ENCODE assay signal across 16 cellular contexts in genomic region chr11:110089617-110090282, GRCh38. TPM values are rescaled to one million over a fixed set of nuclear protein-coding genes. Genes with fewer than 3 reads are reported as not detected.
DNase-seq lines count a peak whose midpoint lies in the region; ATAC-seq lines count a peak whose summit lies in the region.
"Had no signal": no experiment of that assay in that cellular context is flagged by ENCODE, and none has a peak within 500 bp of the region (broad histone marks: within the 10 kb centered on the region; RNA-seq: fewer than 3 reads in every experiment).

No MANE protein-coding gene starts in this region.

- no peak overlapping the region for H3K4me3 Mint-ChIP-seq in activated T-cell treated with anti-CD3 and anti-CD28 coated beads, Interleukin-2, amount 50 U/mL, for 72 hours
- H3K4me3 Mint-ChIP-seq: CD4-positive, alpha-beta T cell had no signal

- peaks cover 28% of the 10 kb centered on the region for H3K27me3 Mint-ChIP-seq in activated T-cell treated with anti-CD3 and anti-CD28 coated beads, Interleukin-2, amount 50 U/mL, for 72 hours (ENCODE audit: low read depth)

- ATAC-seq in activated T-cell treated with anti-CD3 and anti-CD28 coated beads, Interleukin-2, amount 50 U/mL, for 72 hours (replicated peaks in 1 of 2): peak; percentile 5 to 7
- ATAC-seq in GM21390 (IDR thresholded peaks at IDR 0.05; ENCODE audit: unreplicated experiment): peak; percentile 24
- peak; percentile 44 for ATAC-seq in HG03175 (IDR thresholded peaks at IDR 0.05; ENCODE audit: unreplicated experiment)
- ATAC-seq: K562, left ventricle myocardium superior, pancreas had no signal

- DNase-seq in activated T-cell treated with anti-CD3 and anti-CD28 coated beads, Interleukin-2, amount 50 U/mL, for 72 hours: no peak
- no peak for DNase-seq in activated T-cell treated with anti-CD3 and anti-CD28 coated beads for 4 hours
- DNase-seq in DMS 273 (lab: John Stamatoyannopoulos, UW; ENCODE audit: unreplicated experiment): no peak
- DNase-seq in NCI-H345 (lab: John Stamatoyannopoulos, UW): no peak
- DNase-seq in AML-193 (lab: John Stamatoyannopoulos, UW): no peak
- DNase-seq in effector CD8-positive, alpha-beta T cell (lab: John Stamatoyannopoulos, UW): no peak
- DNase-seq: activated gamma-delta T cell; CD4-positive, alpha-beta T cell; left ventricle myocardium superior; NCI-H2107; NCI-H748 treated with DMSO at 0.1 percent for 48 hours; pancreas; transverse colon had no signal

- H3K27ac Mint-ChIP-seq in activated T-cell treated with anti-CD3 and anti-CD28 coated beads, Interleukin-2, amount 50 U/mL, for 72 hours: no peak overlapping the region
- H3K27ac Mint-ChIP-seq: CD4-positive, alpha-beta T cell had no signal

- H3K36me3 Mint-ChIP-seq in activated T-cell treated with anti-CD3 and anti-CD28 coated beads, Interleukin-2, amount 50 U/mL, for 72 hours (ENCODE audit: insufficient read depth in 2 of 2): no peaks in the 10 kb centered on the region

- H3K9me3 Mint-ChIP-seq in activated T-cell treated with anti-CD3 and anti-CD28 coated beads, Interleukin-2, amount 50 U/mL, for 72 hours: no peaks in the 10 kb centered on the region
- H3K9me3 Mint-ChIP-seq: CD4-positive, alpha-beta T cell had no signal

- H3K4me1 Mint-ChIP-seq in activated T-cell treated with anti-CD3 and anti-CD28 coated beads, Interleukin-2, amount 50 U/mL, for 72 hours (ENCODE audit: low read depth): peaks cover 14% of the 10 kb centered on the region

RNA-seq across cellular contexts. Expression of gene ZC3H12C, which starts 3.4 kb away (rescaled TPM):
- total RNA-seq in activated T-cell treated with anti-CD3 and anti-CD28 coated beads, Interleukin-2, amount 50 U/mL, for 72 hours: 1 to 10 TPM; 2.5 to 6.6 TPM
